Comparison of ENCODE assay signal across 8 cellular contexts in the genomic region with DNA sequence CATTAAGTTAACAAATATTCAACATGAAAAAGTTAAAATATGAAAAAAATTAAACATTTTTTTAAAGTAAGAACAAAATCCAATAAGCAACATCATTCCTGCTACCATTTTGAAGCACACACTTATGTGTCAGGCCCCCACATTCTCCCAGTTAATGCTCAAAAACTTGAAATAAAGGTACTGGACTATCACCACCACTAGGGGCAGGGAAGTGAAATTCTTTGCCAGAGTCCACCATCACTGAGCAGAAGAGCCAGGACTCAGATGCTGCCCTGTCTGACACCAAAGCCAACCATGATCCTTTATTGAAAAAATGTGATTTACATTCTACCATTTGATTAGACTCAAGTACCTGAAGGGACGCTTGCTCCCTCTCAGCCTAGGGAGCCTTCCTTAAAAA. TPM values are rescaled to one million over a fixed set of nuclear protein-coding genes. Genes with fewer than 3 reads are reported as not detected.
A peak's percentile ranks its signal among the peaks of the same experiment; 100 is the strongest.
DNase-seq lines count a peak whose midpoint lies in the region; ATAC-seq and TF ChIP-seq lines count a peak whose summit lies in the region.

No MANE protein-coding gene starts in this region.

- H3K27me3 Mint-ChIP-seq in Calu3 (ENCODE audit: unreplicated experiment): no peaks in the 10 kb centered on the region

- BruUV-seq in Calu3 (replicated peaks; lab: Mats Ljungman, UMichigan): no TSS peak

- H3K36me3 Mint-ChIP-seq in Calu3 (ENCODE audit: insufficient read depth, unreplicated experiment): peaks cover 31% of the 10 kb centered on the region
- peaks cover 77% of the 10 kb centered on the region for H3K36me3 Mint-ChIP-seq in stimulated activated effector memory CD8-positive, alpha-beta T cell treated with anti-CD3 and anti-CD28 coated beads, Interleukin-12 subunit alpha, Interleukin-12 subunit beta, amount 100 ng/mL, for 72 hours

- no peaks in the 10 kb centered on the region for H3K9me3 Mint-ChIP-seq in Calu3 (ENCODE audit: low read depth, unreplicated experiment)
- no peaks in the 10 kb centered on the region for H3K9me3 Mint-ChIP-seq in stimulated activated effector memory CD8-positive, alpha-beta T cell treated with anti-CD3 and anti-CD28 coated beads, Interleukin-12 subunit alpha, Interleukin-12 subunit beta, amount 100 ng/mL, for 72 hours

- peaks cover 6% of the 10 kb centered on the region for H3K4me1 Mint-ChIP-seq in Calu3 (ENCODE audit: low read depth, unreplicated experiment)
- peaks cover 25% of the 10 kb centered on the region for H3K4me1 Mint-ChIP-seq in stimulated activated effector memory CD8-positive, alpha-beta T cell treated with anti-CD3 and anti-CD28 coated beads, Interleukin-12 subunit alpha, Interleukin-12 subunit beta, amount 100 ng/mL, for 72 hours

- H3K27ac Mint-ChIP-seq in Calu3 (ENCODE audit: unreplicated experiment): no peak overlapping the region
- no peak overlapping the region for H3K27ac Mint-ChIP-seq in stimulated activated effector memory CD8-positive, alpha-beta T cell treated with anti-CD3 and anti-CD28 coated beads, Interleukin-12 subunit alpha, Interleukin-12 subunit beta, amount 100 ng/mL, for 72 hours

- TF ChIP-seq CTCF in Calu3 (IDR thresholded peaks at IDR 0.05; ENCODE audit: unreplicated experiment) (peak; percentile 75), WI38 (IDR thresholded peaks at IDR 0.05; ENCODE audit: low read depth, low read length) (peak; percentile 51)

- intact Hi-C loops in Calu3 (cut with micrococcal nuclease; ENCODE audit: unreplicated experiment) (no loop called here), left ventricle myocardium superior (cut with micrococcal nuclease) (loop anchor here (2.0 kb wide), 1 partner anchor 125 kb away; no protein-coding TSS in a partner anchor)

- ATAC-seq in left ventricle myocardium superior (peak; percentile 49), GM19324 (IDR thresholded peaks at IDR 0.05; ENCODE audit: low FRiP score, unreplicated experiment) (no peak), HG03565 (IDR thresholded peaks at IDR 0.05; ENCODE audit: unreplicated experiment) (no peak)
- peak; percentile 45 for ATAC-seq in stimulated activated effector memory CD8-positive, alpha-beta T cell treated with anti-CD3 and anti-CD28 coated beads, Interleukin-12 subunit alpha, Interleukin-12 subunit beta, amount 100 ng/mL, for 72 hours

- H3K4me3 ChIP-seq in WI38 (ENCODE audit: low read depth, low read length): no peak overlapping the region

- CTCF ChIA-PET in Calu3 (lab: Charles Lee): interaction anchor here (0.7 to 1.8 kb wide), 3 partner anchors 11 to 140 kb away, joined by 3 to 6 read pairs (median 3); no protein-coding TSS in a partner anchor

- DNase-seq in Calu3 (peak; percentile 27), HT-29 (ENCODE audit: low spot score) (peak; percentile 17), left ventricle myocardium superior (no peak)
- DNase-seq in stimulated activated effector memory CD8-positive, alpha-beta T cell treated with anti-CD3 and anti-CD28 coated beads, Interleukin-12 subunit alpha, Interleukin-12 subunit beta, amount 100 ng/mL, for 72 hours (ENCODE audit: low spot score in 2 of 2): no peak
- DNase-seq in activated T-cell treated with anti-CD3 and anti-CD28 coated beads, Interleukin-2, amount 50 U/mL, for 48 hours: no peak

- no peak overlapping the region for H3K4me3 Mint-ChIP-seq in Calu3 (ENCODE audit: low read depth, unreplicated experiment)
- no peak overlapping the region for H3K4me3 Mint-ChIP-seq in stimulated activated effector memory CD8-positive, alpha-beta T cell treated with anti-CD3 and anti-CD28 coated beads, Interleukin-12 subunit alpha, Interleukin-12 subunit beta, amount 100 ng/mL, for 72 hours

RNA-seq across cellular contexts. Expression of gene PITPNB, which starts 39.1 kb away (rescaled TPM):
- total RNA-seq in Calu3 (2022) (136 and 154 TPM in 2 replicates), left ventricle myocardium superior (47.7 TPM)
- 9.5 and 12.3 TPM in 2 replicates for total RNA-seq in HT-29 (2014; rRNA removed; shearing (Covaris generic))

Comparison
In these comparisons a context has a peak if more than half of its experiments do, and no peak if none do; other contexts are left out.
1. DNase-seq: peak in Calu3 (single experiment) and HT-29 (single experiment); none in left ventricle myocardium superior (single experiment), stimulated activated effector memory CD8-positive, alpha-beta T cell treated with anti-CD3 and anti-CD28 coated beads, Interleukin-12 subunit alpha, Interleukin-12 subunit beta, amount 100 ng/mL, for 72 hours (0 of 2) and activated T-cell treated with anti-CD3 and anti-CD28 coated beads, Interleukin-2, amount 50 U/mL, for 48 hours (0 of 2).
2. ATAC-seq: peak in left ventricle myocardium superior (single experiment) and stimulated activated effector memory CD8-positive, alpha-beta T cell treated with anti-CD3 and anti-CD28 coated beads, Interleukin-12 subunit alpha, Interleukin-12 subunit beta, amount 100 ng/mL, for 72 hours (single experiment); none in GM19324 (single experiment) and HG03565 (single experiment).